In the genomic region with DNA sequence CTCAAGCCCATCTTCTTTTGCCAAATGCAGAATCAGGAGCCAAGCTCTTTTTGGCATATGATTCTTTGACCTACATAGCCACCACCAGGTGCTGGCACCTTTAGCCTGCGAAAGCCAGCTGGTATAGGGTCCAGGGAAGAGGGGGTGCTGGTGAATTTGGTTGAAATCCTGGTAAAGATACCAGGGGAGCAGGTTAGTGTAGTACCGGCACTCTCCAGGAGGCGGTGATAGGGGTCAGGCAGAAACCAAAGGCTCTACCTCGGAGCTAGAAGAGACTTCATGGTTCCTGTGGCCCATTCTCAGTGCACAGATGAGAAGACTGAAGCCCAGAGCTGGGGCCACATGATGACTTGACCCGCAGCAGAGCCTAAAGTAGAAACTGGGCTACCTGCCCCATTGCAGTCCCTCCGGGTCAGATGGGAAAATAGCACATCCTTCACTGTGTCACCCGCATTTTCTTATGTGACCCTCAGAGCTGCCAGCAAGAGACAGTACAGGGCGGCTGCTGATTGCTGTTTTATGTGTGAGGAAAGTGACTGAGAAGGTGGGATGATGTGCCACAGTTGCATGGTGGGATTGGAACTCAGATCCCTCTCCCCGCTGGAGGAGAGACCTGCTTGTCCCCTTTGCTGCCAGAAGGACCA, we compare ENCODE assay signal across 8 cellular contexts. TPM values are rescaled to one million over a fixed set of nuclear protein-coding genes. Genes with fewer than 3 reads are reported as not detected.
DNase-seq lines count a peak whose midpoint lies in the region; ATAC-seq and TF ChIP-seq lines count a peak whose summit lies in the region.

No MANE protein-coding gene starts in this region.

- peaks cover 50 to 65% of the 10 kb centered on the region in 2 donors for H3K4me1 Mint-ChIP-seq in stimulated activated naive B cell treated with anti-CD40 and anti-IgM and Interleukin-4, amounts not matched to agents 10 μg/mL and 1 μg/mL and 100 μg/mL, for 72 hours

- H3K4ac ChIP-seq in mesendoderm (ENCODE audit: low read depth, low read length), result no peak overlapping the region

- no peaks in the 10 kb centered on the region for H3K9me3 Mint-ChIP-seq in stimulated activated naive B cell treated with anti-CD40 and anti-IgM and Interleukin-4, amounts not matched to agents 10 μg/mL and 1 μg/mL and 100 μg/mL, for 72 hours

- no peak overlapping the region for H3K23ac ChIP-seq in mesendoderm (ENCODE audit: low read length)

- H3K27ac Mint-ChIP-seq in stimulated activated naive B cell treated with anti-CD40 and anti-IgM and Interleukin-4, amounts not matched to agents 10 μg/mL and 1 μg/mL and 100 μg/mL, for 72 hours, result no peak overlapping the region

- no peak overlapping the region for H3K4me3 Mint-ChIP-seq in stimulated activated naive B cell treated with anti-CD40 and anti-IgM and Interleukin-4, amounts not matched to agents 10 μg/mL and 1 μg/mL and 100 μg/mL, for 72 hours

- no peak overlapping the region for H2BK120ac ChIP-seq in mesendoderm (ENCODE audit: low read depth, low read length)

- no peak overlapping the region for H3K4me2 ChIP-seq in mesendoderm (ENCODE audit: low read length)

- no peak overlapping the region for H3K27ac ChIP-seq in mesendoderm (ENCODE audit: low read depth, low read length)

- H3K27me3 Mint-ChIP-seq in stimulated activated naive B cell treated with anti-CD40 and anti-IgM and Interleukin-4, amounts not matched to agents 10 μg/mL and 1 μg/mL and 100 μg/mL, for 72 hours, result no peaks in the 10 kb centered on the region

- no peaks in the 10 kb centered on the region for H3K79me1 ChIP-seq in mesendoderm (ENCODE audit: low read length)

- no peak overlapping the region for H3K18ac ChIP-seq in mesendoderm (ENCODE audit: low read length)

- H2BK5ac ChIP-seq in mesendoderm (ENCODE audit: low read length), result no peak overlapping the region

- peak; percentile 35 to 43 for ATAC-seq in stimulated activated naive B cell treated with anti-CD40 and anti-IgM and Interleukin-4, amounts not matched to agents 10 μg/mL and 1 μg/mL and 100 μg/mL, for 72 hours (replicated peaks)
- ATAC-seq in HG03135 (IDR thresholded peaks at IDR 0.05; ENCODE audit: unreplicated experiment), result no peak

- no peak overlapping the region for H2BK15ac ChIP-seq in mesendoderm (replicated peaks; ENCODE audit: low read depth)

- no peak overlapping the region for H3K9ac ChIP-seq in mesendoderm (ENCODE audit: low read length)

- H2AK5ac ChIP-seq in mesendoderm (ENCODE audit: low read length), result no peak overlapping the region

- peak; percentile 79 for DNase-seq in GM12865 (ENCODE audit: low read depth)
- peak; percentile 38 for DNase-seq in M059J (ENCODE audit: low read depth)
- DNase-seq in activated CD4-positive, alpha-beta T cell treated with anti-CD3 and anti-CD28 coated beads for 24 hours (ENCODE audit: low read depth in 2 of 2), result peak; percentile 75 to 77
- DNase-seq in cerebellum (ENCODE audit: low spot score), result peak; percentile 55
- DNase-seq in mesendoderm, result peak; percentile 54
- peak; percentile 47 for DNase-seq in stimulated activated naive B cell treated with anti-CD40 and anti-IgM and Interleukin-4, amounts not matched to agents 10 μg/mL and 1 μg/mL and 100 μg/mL, for 72 hours
- no peak for DNase-seq in dedifferentiated amniotic fluid mesenchymal stem cell (ENCODE audit: extremely low spot score)

- no peaks in the 10 kb centered on the region for H3K27me3 ChIP-seq in mesendoderm (ENCODE audit: insufficient read depth, low read length, poor library complexity)

- no peak overlapping the region for H3K56ac ChIP-seq in mesendoderm (ENCODE audit: low read length)

- H3K36me3 ChIP-seq in mesendoderm (ENCODE audit: control insufficient read depth, insufficient read depth, low read length), result no peaks in the 10 kb centered on the region

- H3K4me3 ChIP-seq in GM12865 (ENCODE audit: low read depth, low read length) (no peak overlapping the region), mesendoderm (ENCODE audit: low read length) (no peak overlapping the region)

- peaks cover 37 to 50% of the 10 kb centered on the region in 2 donors for H3K36me3 Mint-ChIP-seq in stimulated activated naive B cell treated with anti-CD40 and anti-IgM and Interleukin-4, amounts not matched to agents 10 μg/mL and 1 μg/mL and 100 μg/mL, for 72 hours

- H3K4me1 ChIP-seq in mesendoderm (ENCODE audit: control insufficient read depth, low read depth, low read length), result no peaks in the 10 kb centered on the region

- peak; percentile 96 for TF ChIP-seq CTCF in GM12865 (IDR thresholded peaks at IDR 0.05; ENCODE audit: insufficient read depth, low read depth, low read length, missing control alignments)

- H3K79me2 ChIP-seq in mesendoderm (ENCODE audit: control insufficient read depth, insufficient read depth, low read length), result no peaks in the 10 kb centered on the region

- H4K8ac ChIP-seq in mesendoderm (ENCODE audit: low read depth, low read length), result no peak overlapping the region

- no CpG with 5 or more reads among the region's 9 CpGs for WGBS in mesendoderm (ENCODE audit: extremely low coverage, insufficient coverage, low lambda C conversion rate)

- H4K5ac ChIP-seq in mesendoderm (ENCODE audit: low read length), result no peak overlapping the region

RNA-seq across cellular contexts. Expression of gene IL19, which starts 36.0 kb away (rescaled TPM):
- total RNA-seq in M059J (2014; rRNA removed; shearing (Covaris generic)), result not detected in 2 replicates
- total RNA-seq in cerebellum, result not detected
- not detected for polyA plus RNA-seq in mesendoderm (2013, experiment 1 of 2)
- polyA plus RNA-seq in mesendoderm (2013, experiment 2 of 2), result not detected

RNA-seq across cellular contexts. Expression of gene IL10, which starts 37.7 kb away (rescaled TPM):
- total RNA-seq in M059J (2014; rRNA removed; shearing (Covaris generic)), result not detected in 2 replicates
- 0.18 TPM for total RNA-seq in cerebellum
- not detected for polyA plus RNA-seq in mesendoderm (2013, experiment 1 of 2)
- not detected for polyA plus RNA-seq in mesendoderm (2013, experiment 2 of 2)

RNA-seq across cellular contexts. Expression of gene MAPKAPK2, which starts 49.9 kb away (rescaled TPM):
- 28.8 and 55.8 TPM in 2 replicates for total RNA-seq in M059J (2014; rRNA removed; shearing (Covaris generic))
- total RNA-seq in cerebellum, result 14.6 TPM
- polyA plus RNA-seq in mesendoderm (2013, experiment 1 of 2), result 32.5 TPM
- polyA plus RNA-seq in mesendoderm (2013, experiment 2 of 2), result 32.5 TPM
